Comparison of ENCODE assay signal across 12 cellular contexts in genomic region chr11:114083256-114084252, GRCh38. TPM values are rescaled to one million over a fixed set of nuclear protein-coding genes. Genes with fewer than 3 reads are reported as not detected.
DNase-seq lines count a peak whose midpoint lies in the region; ATAC-seq and TF ChIP-seq lines count a peak whose summit lies in the region.
"Had no signal": no experiment of that assay in that cellular context is flagged by ENCODE, and none has a peak within 500 bp of the region (broad histone marks: within the 10 kb centered on the region; RNA-seq: fewer than 3 reads in every experiment).

No MANE protein-coding gene starts in this region.

- H3K27ac Mint-ChIP-seq in H9, result no peak overlapping the region
- peak overlapping the region; percentile 4 for H3K27ac Mint-ChIP-seq in stimulated activated naive B cell treated with anti-CD40 and anti-IgM and Interleukin-4, amounts not matched to agents 10 μg/mL and 1 μg/mL and 100 μg/mL, for 72 hours
- H3K27ac Mint-ChIP-seq: activated naive CD8-positive, alpha-beta T cell treated with anti-CD3 and anti-CD28 coated beads, Interleukin-2, amount 10 ng/mL, durations not matched to agents 7 days and 5 days had no signal

- H3K27me3 ChIP-seq in H9 (ENCODE audit: insufficient read depth, low read length), result peaks cover 2% of the 10 kb centered on the region
- H3K27me3 ChIP-seq in right cardiac atrium (ENCODE audit: control insufficient read depth, insufficient read depth), result no peaks in the 10 kb centered on the region

- no CpG with 5 or more reads among the region's 12 CpGs for WGBS in H9 (ENCODE audit: extremely low coverage, insufficient read length, low lambda C conversion rate)
- 82% methylated on average over 12 of the region's 12 CpGs for WGBS in right cardiac atrium

- no peak overlapping the region for H3K23ac ChIP-seq in H9 (ENCODE audit: insufficient read length, low read depth, low read length)

- H4K91ac ChIP-seq in H9 (ENCODE audit: insufficient read length, low read depth, low read length), result no peak overlapping the region

- ATAC-seq in right cardiac atrium, result no peak
- peak; percentile 36 to 51 for ATAC-seq in stimulated activated naive B cell treated with anti-CD40 and anti-IgM and Interleukin-4, amounts not matched to agents 10 μg/mL and 1 μg/mL and 100 μg/mL, for 72 hours (replicated peaks)
- no peak for ATAC-seq in HG03432 (IDR thresholded peaks at IDR 0.05; ENCODE audit: unreplicated experiment)
- no peak for ATAC-seq in GM21723 (IDR thresholded peaks at IDR 0.05; ENCODE audit: unreplicated experiment)
- ATAC-seq: stimulated activated naive CD8-positive, alpha-beta T cell treated with anti-CD3 and anti-CD28 coated beads, Interleukin-15, Interleukin-2, amounts not matched to agents 100 U/mL and 50 U/mL, for 24 hours had no signal

- no peak overlapping the region for H3K4ac ChIP-seq in H9 (ENCODE audit: low read depth, low read length)

- no peaks in the 10 kb centered on the region for H3K9me3 ChIP-seq in H9 (ENCODE audit: control insufficient read depth, low read depth, low read length)
- H3K9me3 ChIP-seq in right cardiac atrium (ENCODE audit: control insufficient read depth, low read length), result no peaks in the 10 kb centered on the region

- H3K79me2 ChIP-seq in H9 (ENCODE audit: insufficient read depth, low read length), result no peaks in the 10 kb centered on the region

- no peaks in the 10 kb centered on the region for H3K79me1 ChIP-seq in H9 (ENCODE audit: insufficient read depth, low read depth, low read length, poor library complexity, severe bottlenecking)

- H3K18ac ChIP-seq in H9 (ENCODE audit: insufficient read length, low read depth, low read length), result no peak overlapping the region

- no peak overlapping the region for H3K4me3 ChIP-seq in right cardiac atrium (ENCODE audit: low read length)
- H3K4me3 ChIP-seq: GM23248 had no signal

- no peak for DNase-seq in H9
- peak; percentile 90 for DNase-seq in OCI-M1 (lab: John Stamatoyannopoulos, UW)
- DNase-seq in right cardiac atrium, result no peak
- DNase-seq in stimulated activated naive B cell treated with anti-CD40 and anti-IgM and Interleukin-4, amounts not matched to agents 10 μg/mL and 1 μg/mL and 100 μg/mL, for 72 hours, result no peak
- no peak for DNase-seq in NCI-H1930 (lab: John Stamatoyannopoulos, UW)
- DNase-seq: activated naive CD8-positive, alpha-beta T cell treated with anti-CD3 and anti-CD28 coated beads, Interleukin-2, amount 10 ng/mL, durations not matched to agents 7 days and 5 days; GM23248; NCI-H1436 treated with DMSO at 0.1 percent for 48 hours; stimulated activated naive CD8-positive, alpha-beta T cell treated with anti-CD3 and anti-CD28 coated beads, Interleukin-15, Interleukin-2, amounts not matched to agents 100 U/mL and 50 U/mL, for 24 hours had no signal

- no peak overlapping the region for H3K4me2 ChIP-seq in H9 (ENCODE audit: insufficient read depth, insufficient read length, low read length)

- intact Hi-C loops in right cardiac atrium (cut with DNase I), result no loop called here

- H2AFZ ChIP-seq in H9 (ENCODE audit: low read length), result no peak overlapping the region
- H2AFZ ChIP-seq: GM23248 had no signal

- H4K20me1 ChIP-seq in H9 (ENCODE audit: control insufficient read depth, insufficient read depth, insufficient read length), result no peaks in the 10 kb centered on the region

- H3K56ac ChIP-seq in H9 (ENCODE audit: insufficient read length, low read depth, low read length), result no peak overlapping the region

- no peak overlapping the region for H2BK15ac ChIP-seq in H9 (ENCODE audit: low read depth, low read length)

- H2BK12ac ChIP-seq in H9 (ENCODE audit: insufficient read length, low read depth, low read length), result no peak overlapping the region

- H3K4me1 ChIP-seq in H9 (ENCODE audit: insufficient read depth, low read length) (no peaks in the 10 kb centered on the region), right cardiac atrium (ENCODE audit: control insufficient read depth, insufficient read depth, low read length) (peaks cover 67% of the 10 kb centered on the region)

- H2AK5ac ChIP-seq in H9 (ENCODE audit: insufficient read length, low read length), result no peak overlapping the region

- TF ChIP-seq CTCF in H9 (conservative IDR thresholded peaks at IDR 0.05), result no peak

- H3K36me3 Mint-ChIP-seq in H9 (ENCODE audit: insufficient read depth in 1 of 3, low read depth in 3 of 3), result no peaks in the 10 kb centered on the region
- H3K36me3 Mint-ChIP-seq in stimulated activated naive B cell treated with anti-CD40 and anti-IgM and Interleukin-4, amounts not matched to agents 10 μg/mL and 1 μg/mL and 100 μg/mL, for 72 hours, result peaks cover 4 to 7% of the 10 kb centered on the region in 2 donors

- H3K4me1 Mint-ChIP-seq in H9, result peaks cover 4 to 25% of the 10 kb centered on the region in 2 experiments
- peaks cover 44 to 61% of the 10 kb centered on the region in 2 donors for H3K4me1 Mint-ChIP-seq in stimulated activated naive B cell treated with anti-CD40 and anti-IgM and Interleukin-4, amounts not matched to agents 10 μg/mL and 1 μg/mL and 100 μg/mL, for 72 hours

- no peak overlapping the region for H3T11ph ChIP-seq in H9 (ENCODE audit: low read length)

- H4K8ac ChIP-seq in H9 (replicated peaks; ENCODE audit: insufficient read length, low read depth, low read length), result no peak overlapping the region

- 0 out of 2 replicates have a peak overlapping the region, but pooled peaks have one; percentile 18 for H3K14ac ChIP-seq in H9 (ENCODE audit: insufficient read depth, low read length)

- no peak overlapping the region for H3K4me3 Mint-ChIP-seq in H9
- peak overlapping the region; percentile 46 to 57 for H3K4me3 Mint-ChIP-seq in stimulated activated naive B cell treated with anti-CD40 and anti-IgM and Interleukin-4, amounts not matched to agents 10 μg/mL and 1 μg/mL and 100 μg/mL, for 72 hours
- H3K4me3 Mint-ChIP-seq: activated naive CD8-positive, alpha-beta T cell treated with anti-CD3 and anti-CD28 coated beads, Interleukin-2, amount 10 ng/mL, durations not matched to agents 7 days and 5 days had no signal

- no peak overlapping the region for H3K9ac ChIP-seq in H9 (ENCODE audit: extremely low read depth, insufficient read length, low read length)
- H3K9ac ChIP-seq: GM23248 had no signal

- peaks cover 89% of the 10 kb centered on the region for H3K27me3 Mint-ChIP-seq in H9 (ENCODE audit: low read depth)
- H3K27me3 Mint-ChIP-seq in stimulated activated naive B cell treated with anti-CD40 and anti-IgM and Interleukin-4, amounts not matched to agents 10 μg/mL and 1 μg/mL and 100 μg/mL, for 72 hours, result peaks cover 13 to 20% of the 10 kb centered on the region in 2 donors

- no peaks in the 10 kb centered on the region; a peak in 1 of 5 replicates for H3K9me3 Mint-ChIP-seq in H9
- H3K9me3 Mint-ChIP-seq in stimulated activated naive B cell treated with anti-CD40 and anti-IgM and Interleukin-4, amounts not matched to agents 10 μg/mL and 1 μg/mL and 100 μg/mL, for 72 hours, result no peaks in the 10 kb centered on the region
- H3K9me3 Mint-ChIP-seq: activated naive CD8-positive, alpha-beta T cell treated with anti-CD3 and anti-CD28 coated beads, Interleukin-2, amount 10 ng/mL, durations not matched to agents 7 days and 5 days had no signal

- H2BK20ac ChIP-seq in H9 (ENCODE audit: low read depth, low read length, poor library complexity, severe bottlenecking), result no peak overlapping the region

- H3K27ac ChIP-seq in H9 (ENCODE audit: insufficient read length, low read depth, low read length) (no peak overlapping the region), right cardiac atrium (ENCODE audit: low read length) (peak overlapping the region; percentile 42)
- H3K27ac ChIP-seq: GM23248 had no signal

- no peak overlapping the region for H2BK5ac ChIP-seq in H9 (ENCODE audit: insufficient read length, low read length)

- no peaks in the 10 kb centered on the region for H3K23me2 ChIP-seq in H9 (ENCODE audit: insufficient read length, low read depth, low read length, poor library complexity, severe bottlenecking)

- H2BK120ac ChIP-seq in H9 (ENCODE audit: low read depth, low read length, poor library complexity, severe bottlenecking), result no peak overlapping the region

- no peak overlapping the region for H4K5ac ChIP-seq in H9 (ENCODE audit: insufficient read length, low read depth, low read length)

RNA-seq across cellular contexts. Expression of gene ZBTB16, which starts 24.0 kb away (rescaled TPM):
- not detected in 2 replicates for total RNA-seq in H9 (2021)
- 10 to 100 TPM; 61.5 to 89.7 (median 79.4) TPM for total RNA-seq in right cardiac atrium
- 49.8 TPM for polyA plus RNA-seq in right cardiac atrium
- total RNA-seq: GM23248, HT-29 had no signal
- polyA plus RNA-seq: GM23248 had no signal

Comparison
In these comparisons a context has a peak if more than half of its experiments do, and no peak if none do; other contexts are left out.
1. H3K4me3 Mint-ChIP-seq: peak in stimulated activated naive B cell treated with anti-CD40 and anti-IgM and Interleukin-4, amounts not matched to agents 10 μg/mL and 1 μg/mL and 100 μg/mL, for 72 hours (2 of 2); none in H9 (0 of 2).
2. ATAC-seq: peak in stimulated activated naive B cell treated with anti-CD40 and anti-IgM and Interleukin-4, amounts not matched to agents 10 μg/mL and 1 μg/mL and 100 μg/mL, for 72 hours (2 of 2); none in right cardiac atrium (0 of 2), HG03432 (single experiment) and GM21723 (single experiment).
3. RNA of gene ZBTB16, which starts 24.0 kb away (total RNA-seq): 61.5 to 89.7 TPM in right cardiac atrium; not detected in H9; every median in the first group is over 10 times any median in the second.